ENCODE assay signal across 23 cellular contexts in genomic region chr18:21164746-21165145, GRCh38. TPM values are rescaled to one million over a fixed set of nuclear protein-coding genes. Genes with fewer than 3 reads are reported as not detected.
DNase-seq lines count a peak whose midpoint lies in the region; ATAC-seq and TF ChIP-seq lines count a peak whose summit lies in the region.
"Had no signal": no experiment of that assay in that cellular context is flagged by ENCODE, and none has a peak within 500 bp of the region (broad histone marks: within the 10 kb centered on the region; RNA-seq: fewer than 3 reads in every experiment).

No MANE protein-coding gene starts in this region.

- TF ChIP-seq CTCF in left lung (IDR thresholded peaks at IDR 0.05), result no peak

- intact Hi-C loops in left lung (cut with DNase I), result no loop called here

- peak overlapping the region; percentile 88 for H3K27ac ChIP-seq in ACC112 (ENCODE audit: low read depth, low read length)
- peak overlapping the region; percentile 97 for H3K27ac ChIP-seq in GM23248
- peak overlapping the region; percentile 62 to 87 for H3K27ac ChIP-seq in left lung

- H3K4me2 ChIP-seq in GM23248 (ENCODE audit: unreplicated experiment), result peak overlapping the region; percentile 93

- ATAC-seq in left lung (no peak), GM21526 (IDR thresholded peaks at IDR 0.05; ENCODE audit: low FRiP score, unreplicated experiment) (no peak)
- ATAC-seq: activated CD8-positive, alpha-beta T cell treated with anti-CD3 and anti-CD28 coated beads, Interleukin-2, amount 10 ng/mL, durations not matched to agents 7 days and 5 days; mucosa of descending colon; Right ventricle myocardium inferior had no signal

- H3K79me2 ChIP-seq in ACC112 (ENCODE audit: control insufficient read depth, insufficient read depth, low read length, unreplicated experiment) (no peaks in the 10 kb centered on the region), GM23248 (ENCODE audit: insufficient read depth) (no peaks in the 10 kb centered on the region)

- in situ Hi-C loops in GM23248 (cut with MboI), result no loop called here

- peak overlapping the region; percentile 83 for H3K9ac ChIP-seq in GM23248

- no peaks in the 10 kb centered on the region for H4K20me1 ChIP-seq in GM23248 (ENCODE audit: insufficient read depth)

- no peaks in the 10 kb centered on the region for H3K9me3 ChIP-seq in GM23248 (ENCODE audit: low read depth)
- H3K9me3 ChIP-seq in left lung, result no peaks in the 10 kb centered on the region
- H3K9me3 ChIP-seq: mucosa of descending colon, sigmoid colon had no signal

- WGBS in GM23248 (ENCODE audit: low coverage in 1 of 2, low lambda C conversion rate in 2 of 2, missing lambda C conversion rate in 2 of 2), 2 experiments, result 0 to 14% methylated on average over 1 of the region's 1 CpG

- peaks cover 18% of the 10 kb centered on the region for H3F3A ChIP-seq in GM23248 (ENCODE audit: insufficient read depth)

- H3K36me3 ChIP-seq in ACC112 (ENCODE audit: insufficient read depth, low read length) (no peaks in the 10 kb centered on the region), GM23248 (ENCODE audit: low read depth) (no peaks in the 10 kb centered on the region), left lung (no peaks in the 10 kb centered on the region)
- H3K36me3 ChIP-seq: sigmoid colon had no signal

- H3K27me3 ChIP-seq in ACC112 (ENCODE audit: insufficient read depth, low read length), result no peaks in the 10 kb centered on the region
- H3K27me3 ChIP-seq in GM23248 (replicated peaks; ENCODE audit: insufficient read depth), result no peaks in the 10 kb centered on the region
- H3K27me3 ChIP-seq in left lung, result no peaks in the 10 kb centered on the region
- H3K27me3 ChIP-seq: sigmoid colon had no signal

- peak overlapping the region; percentile 51; the same call in 1 of the 2 replicates for H3K4me3 ChIP-seq in ACC112 (ENCODE audit: low read depth, low read length)
- peak overlapping the region; percentile 67 for H3K4me3 ChIP-seq in GM23248
- no peak overlapping the region for H3K4me3 ChIP-seq in left lung
- H3K4me3 ChIP-seq: mucosa of descending colon, sigmoid colon had no signal

- H2AFZ ChIP-seq in ACC112 (ENCODE audit: low read length, unreplicated experiment), result peak overlapping the region; percentile 66
- peak overlapping the region; percentile 86 for H2AFZ ChIP-seq in GM23248

- DNase-seq in GM23248, result peak; percentile 45
- peak; percentile 25 for DNase-seq in amniotic epithelial cell (ENCODE audit: low read depth)
- DNase-seq in left lung, result no peak
- DNase-seq in NCI-H2029 treated with DMSO at 0.1 percent for 48 hours (lab: John Stamatoyannopoulos, UW), result no peak
- DNase-seq in NCI-H2227 treated with DMSO at 0.1 percent for 48 hours (lab: John Stamatoyannopoulos, UW), result no peak
- DNase-seq in NCI-H2107 (lab: John Stamatoyannopoulos, UW), result no peak
- DNase-seq: activated CD4-positive, CD25-positive, alpha-beta regulatory T cell treated with anti-CD3 and anti-CD28 coated beads, Interleukin-2, amount 50 U/mL, for 72 hours; activated CD8-positive, alpha-beta T cell treated with anti-CD3 and anti-CD28 coated beads, Interleukin-2, amount 10 ng/mL, durations not matched to agents 7 days and 5 days; activated naive CD4-positive, alpha-beta T cell; activated T-cell treated with anti-CD3 and anti-CD28 coated beads, Interleukin-2, amount 50 U/mL, for 1 hour; amniotic stem cell; CD4-positive, CD25-positive, alpha-beta regulatory T cell; cortex of kidney; hippocampal formation; Karpas-422; mucosa of descending colon; NCI-H1417 treated with DMSO at 0.1 percent for 48 hours; NCI-H2171; NCI-H526 treated with DMSO at 0.1 percent for 48 hours; sigmoid colon had no signal

- H3K4me1 ChIP-seq in ACC112 (ENCODE audit: control insufficient read depth, insufficient read depth, low read length, unreplicated experiment) (peaks cover 15% of the 10 kb centered on the region), GM23248 (ENCODE audit: insufficient read depth) (peaks cover 18% of the 10 kb centered on the region), left lung (peaks cover 0 to 28% of the 10 kb centered on the region in 2 donors)
- H3K4me1 ChIP-seq: sigmoid colon had no signal

- no peaks in the 10 kb centered on the region for H3K9me2 ChIP-seq in GM23248 (ENCODE audit: insufficient read depth)

RNA-seq across cellular contexts. Expression of gene ROCK1, which starts 53.1 kb away (rescaled TPM):
- total RNA-seq in GM23248 (2014; rRNA removed; shearing (Covaris generic)), result 33.6 and 34.4 TPM in 2 replicates
- polyA plus RNA-seq in GM23248 (2016; fragmentation: Nextera tagmentation; extraction: Ambion mirVana), result 33.3 and 35.9 TPM in 2 replicates
- total RNA-seq in left lung, result 10 to 100 TPM; 50.2 to 62.1 TPM

Comparison
In these comparisons a context has a peak if more than half of its experiments do, and no peak if none do; other contexts are left out.
1. H3K4me3 ChIP-seq: peak in ACC112 (single experiment) and GM23248 (single experiment); none in left lung (0 of 2).
2. DNase-seq: peak in GM23248 (single experiment) and amniotic epithelial cell (single experiment); none in left lung (0 of 2), NCI-H2029 treated with DMSO at 0.1 percent for 48 hours (single experiment), NCI-H2227 treated with DMSO at 0.1 percent for 48 hours (single experiment) and NCI-H2107 (single experiment).
3. Peak in every context shown above with its lines, with median percentiles within 50 percentile points of each other: H3K27ac ChIP-seq.